8 cellular contexts compared by ENCODE assay signal in the genomic region with DNA sequence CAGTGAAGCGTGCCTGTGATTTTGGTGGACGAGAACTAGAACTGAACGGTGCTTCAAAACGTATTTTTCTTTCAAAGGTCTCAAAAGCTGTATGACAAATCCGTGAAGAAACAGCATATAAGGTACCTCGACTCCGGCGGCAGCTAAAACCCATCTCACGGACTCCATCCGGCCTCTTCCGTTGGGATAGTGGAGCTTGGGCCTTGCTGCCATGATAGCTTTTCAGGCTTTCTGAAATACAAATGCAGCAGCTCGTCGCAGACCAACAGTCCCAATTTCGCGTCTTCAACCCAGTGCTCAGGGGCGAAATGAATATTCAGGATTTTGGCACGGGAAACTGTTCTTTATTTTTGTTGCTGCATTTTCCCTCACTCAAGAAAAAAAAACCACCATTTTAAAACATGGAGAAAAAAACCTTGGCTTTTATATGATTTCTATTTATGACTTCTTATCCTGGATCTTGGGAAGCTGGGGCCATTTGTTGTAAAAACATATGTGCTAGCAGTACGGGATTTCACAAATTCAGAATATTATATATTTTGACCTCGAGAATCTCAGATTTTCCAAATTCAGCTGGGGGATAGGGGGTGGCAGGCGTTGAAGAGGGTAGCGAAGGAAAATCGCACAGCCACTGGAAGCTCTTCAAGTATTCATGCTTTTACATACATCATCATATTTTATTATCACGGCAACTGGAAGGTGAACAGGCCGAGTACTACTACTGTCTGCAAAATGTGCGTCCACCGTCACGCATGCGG. TPM values are rescaled to one million over a fixed set of nuclear protein-coding genes. Genes with fewer than 3 reads are reported as not detected.
DNase-seq lines count a peak whose midpoint lies in the region; ATAC-seq and TF ChIP-seq lines count a peak whose summit lies in the region.

No MANE protein-coding gene starts in this region.

- DNase-seq in activated CD4-positive, alpha-beta T cell treated with anti-CD3 and anti-CD28 coated beads for 36 hours, result no peak
- DNase-seq in activated CD4-positive, alpha-beta T cell treated with anti-CD3 and anti-CD28 coated beads, Interleukin-2, amount 50 U/mL, for 48 hours, result no peak
- DNase-seq in LHCN-M2 (ENCODE audit: low read depth) (peak; percentile 50), glutamatergic neuron (no peak), osteocyte (ENCODE audit: extremely low spot score, unreplicated experiment) (no peak)
- DNase-seq in activated T-helper 1 cell treated with anti-CD3 and anti-CD28 coated beads, Interleukin-12 subunit alpha, Interleukin-12 subunit beta, Interleukin-2, Interleukin-4 antibody, amounts not matched to agents 30 ng/mL and 10 ng/mL and 1 ng/mL, durations not matched to agents 14 hours and 24 hours and 36 hours (ENCODE audit: low spot score), result no peak
- DNase-seq in NK-92 treated with Interleukin-12 subunit alpha and Interleukin-12 subunit beta, amount 100 ng/mL, for 24 hours (lab: John Stamatoyannopoulos, UW), result no peak

- peak overlapping the region; percentile 83 for H3K4me3 Mint-ChIP-seq in activated CD4-positive, alpha-beta T cell treated with anti-CD3 and anti-CD28 coated beads for 36 hours
- peak overlapping the region; percentile 88 for H3K4me3 Mint-ChIP-seq in activated T-helper 1 cell treated with anti-CD3 and anti-CD28 coated beads, Interleukin-12 subunit alpha, Interleukin-12 subunit beta, Interleukin-2, Interleukin-4 antibody, amounts not matched to agents 30 ng/mL and 10 ng/mL and 1 ng/mL, durations not matched to agents 14 hours and 24 hours and 36 hours
- H3K4me3 Mint-ChIP-seq in glutamatergic neuron (ENCODE audit: unreplicated experiment) (peak overlapping the region; percentile 96), osteocyte (ENCODE audit: unreplicated experiment) (peak overlapping the region; percentile 95)

- ATAC-seq in activated CD4-positive, alpha-beta T cell treated with anti-CD3 and anti-CD28 coated beads for 36 hours, result no peak
- no peak for ATAC-seq in HG03097 (IDR thresholded peaks at IDR 0.05; ENCODE audit: low FRiP score, unreplicated experiment)

- intact Hi-C loops in activated CD4-positive, alpha-beta T cell treated with anti-CD3 and anti-CD28 coated beads for 36 hours (cut with DNase I, micrococcal nuclease), result loop anchor here (2.0 to 10.0 kb wide), 9 partner anchors 155 to 832 kb away; partner anchors contain the start of genes GCLC (in 2 of the 2), MCM3 (in 1 of the 2) and TRAM2 (in 1 of the 2)
- intact Hi-C loops in activated T-helper 1 cell treated with anti-CD3 and anti-CD28 coated beads, Interleukin-12 subunit alpha, Interleukin-12 subunit beta, Interleukin-2, Interleukin-4 antibody, amounts not matched to agents 30 ng/mL and 10 ng/mL and 1 ng/mL, durations not matched to agents 14 hours and 24 hours and 36 hours (cut with micrococcal nuclease), result loop anchor here (2.0 to 10.0 kb wide), 4 partner anchors 241 to 661 kb away; partner anchors contain the start of gene GCLC

- CTCF ChIA-PET in activated CD4-positive, alpha-beta T cell treated with anti-CD3 and anti-CD28 coated beads for 36 hours (lab: Charles Lee), result interaction anchor here (0.6 to 2.0 kb wide), 6 partner anchors 10 to 1490 kb away, joined by 3 to 12 read pairs (median 4); partner anchors contain the start of gene FBXO9

- H3K9me3 Mint-ChIP-seq in activated CD4-positive, alpha-beta T cell treated with anti-CD3 and anti-CD28 coated beads for 36 hours (ENCODE audit: low read depth), result no peaks in the 10 kb centered on the region
- H3K9me3 Mint-ChIP-seq in activated T-helper 1 cell treated with anti-CD3 and anti-CD28 coated beads, Interleukin-12 subunit alpha, Interleukin-12 subunit beta, Interleukin-2, Interleukin-4 antibody, amounts not matched to agents 30 ng/mL and 10 ng/mL and 1 ng/mL, durations not matched to agents 14 hours and 24 hours and 36 hours, result no peaks in the 10 kb centered on the region
- H3K9me3 Mint-ChIP-seq in glutamatergic neuron (ENCODE audit: unreplicated experiment) (peaks cover 29% of the 10 kb centered on the region), osteocyte (ENCODE audit: unreplicated experiment) (no peaks in the 10 kb centered on the region)

- H3K36me3 Mint-ChIP-seq in activated CD4-positive, alpha-beta T cell treated with anti-CD3 and anti-CD28 coated beads for 36 hours (ENCODE audit: low read depth), result peaks cover 25% of the 10 kb centered on the region
- H3K36me3 Mint-ChIP-seq in activated T-helper 1 cell treated with anti-CD3 and anti-CD28 coated beads, Interleukin-12 subunit alpha, Interleukin-12 subunit beta, Interleukin-2, Interleukin-4 antibody, amounts not matched to agents 30 ng/mL and 10 ng/mL and 1 ng/mL, durations not matched to agents 14 hours and 24 hours and 36 hours (ENCODE audit: low read depth), result peaks cover 21% of the 10 kb centered on the region
- H3K36me3 Mint-ChIP-seq in glutamatergic neuron (ENCODE audit: unreplicated experiment) (peaks cover 5% of the 10 kb centered on the region), osteocyte (ENCODE audit: unreplicated experiment) (peaks cover 22% of the 10 kb centered on the region)

- no peak for TF ChIP-seq CTCF in glutamatergic neuron (IDR thresholded peaks at IDR 0.05; ENCODE audit: partially characterized antibody, unreplicated experiment)
- no peak for TF ChIP-seq CTCF in osteocyte (IDR thresholded peaks at IDR 0.05)

- POLR2A ChIA-PET in activated CD4-positive, alpha-beta T cell treated with anti-CD3 and anti-CD28 coated beads for 36 hours (lab: Charles Lee), result interaction anchor here (0.7 kb wide), 2 partner anchors 38 to 71 kb away, joined by 3 to 6 read pairs; partner anchors contain the start of gene FBXO9

- peak overlapping the region; percentile 77 for H3K27ac Mint-ChIP-seq in activated CD4-positive, alpha-beta T cell treated with anti-CD3 and anti-CD28 coated beads for 36 hours
- peak overlapping the region; percentile 99 for H3K27ac Mint-ChIP-seq in activated T-helper 1 cell treated with anti-CD3 and anti-CD28 coated beads, Interleukin-12 subunit alpha, Interleukin-12 subunit beta, Interleukin-2, Interleukin-4 antibody, amounts not matched to agents 30 ng/mL and 10 ng/mL and 1 ng/mL, durations not matched to agents 14 hours and 24 hours and 36 hours
- H3K27ac Mint-ChIP-seq in glutamatergic neuron (ENCODE audit: unreplicated experiment), result peak overlapping the region; percentile 99
- H3K27ac Mint-ChIP-seq in osteocyte (ENCODE audit: unreplicated experiment), result peak overlapping the region; percentile 99

- peaks cover 4% of the 10 kb centered on the region for H3K27me3 Mint-ChIP-seq in activated CD4-positive, alpha-beta T cell treated with anti-CD3 and anti-CD28 coated beads for 36 hours
- peaks cover 11% of the 10 kb centered on the region for H3K27me3 Mint-ChIP-seq in activated T-helper 1 cell treated with anti-CD3 and anti-CD28 coated beads, Interleukin-12 subunit alpha, Interleukin-12 subunit beta, Interleukin-2, Interleukin-4 antibody, amounts not matched to agents 30 ng/mL and 10 ng/mL and 1 ng/mL, durations not matched to agents 14 hours and 24 hours and 36 hours (ENCODE audit: insufficient read depth)
- H3K27me3 Mint-ChIP-seq in glutamatergic neuron (ENCODE audit: unreplicated experiment), result peaks cover 22% of the 10 kb centered on the region
- no peaks in the 10 kb centered on the region for H3K27me3 Mint-ChIP-seq in osteocyte (ENCODE audit: unreplicated experiment)

- H3K4me1 Mint-ChIP-seq in activated CD4-positive, alpha-beta T cell treated with anti-CD3 and anti-CD28 coated beads for 36 hours, result peaks cover 50% of the 10 kb centered on the region
- peaks cover 66% of the 10 kb centered on the region for H3K4me1 Mint-ChIP-seq in activated T-helper 1 cell treated with anti-CD3 and anti-CD28 coated beads, Interleukin-12 subunit alpha, Interleukin-12 subunit beta, Interleukin-2, Interleukin-4 antibody, amounts not matched to agents 30 ng/mL and 10 ng/mL and 1 ng/mL, durations not matched to agents 14 hours and 24 hours and 36 hours (ENCODE audit: low read depth)
- peaks cover 9% of the 10 kb centered on the region for H3K4me1 Mint-ChIP-seq in glutamatergic neuron (ENCODE audit: low read depth, unreplicated experiment)
- peaks cover 44% of the 10 kb centered on the region for H3K4me1 Mint-ChIP-seq in osteocyte (ENCODE audit: unreplicated experiment)

RNA-seq across cellular contexts. Expression of gene GSTA4, which starts 0.9 kb away (rescaled TPM):
- total RNA-seq in activated CD4-positive, alpha-beta T cell treated with anti-CD3 and anti-CD28 coated beads for 36 hours, result 10 to 100 TPM; 23.5 to 28.9 TPM
- total RNA-seq in LHCN-M2 (2014; rRNA removed) (25.3 and 25.8 TPM in 2 replicates), glutamatergic neuron (ENCODE audit: unreplicated experiment) (81.1 TPM), osteocyte (45.3 and 46.4 TPM in 2 replicates)
- polyA plus RNA-seq in LHCN-M2 (2012), result 17.1 TPM
- 35.8 and 38.7 TPM in 2 replicates for total RNA-seq in activated T-helper 1 cell treated with anti-CD3 and anti-CD28 coated beads, Interleukin-12 subunit alpha, Interleukin-12 subunit beta, Interleukin-2, Interleukin-4 antibody, amounts not matched to agents 30 ng/mL and 10 ng/mL and 1 ng/mL, durations not matched to agents 14 hours and 24 hours and 36 hours
